8 cellular contexts compared by ENCODE assay signal in the genomic region with DNA sequence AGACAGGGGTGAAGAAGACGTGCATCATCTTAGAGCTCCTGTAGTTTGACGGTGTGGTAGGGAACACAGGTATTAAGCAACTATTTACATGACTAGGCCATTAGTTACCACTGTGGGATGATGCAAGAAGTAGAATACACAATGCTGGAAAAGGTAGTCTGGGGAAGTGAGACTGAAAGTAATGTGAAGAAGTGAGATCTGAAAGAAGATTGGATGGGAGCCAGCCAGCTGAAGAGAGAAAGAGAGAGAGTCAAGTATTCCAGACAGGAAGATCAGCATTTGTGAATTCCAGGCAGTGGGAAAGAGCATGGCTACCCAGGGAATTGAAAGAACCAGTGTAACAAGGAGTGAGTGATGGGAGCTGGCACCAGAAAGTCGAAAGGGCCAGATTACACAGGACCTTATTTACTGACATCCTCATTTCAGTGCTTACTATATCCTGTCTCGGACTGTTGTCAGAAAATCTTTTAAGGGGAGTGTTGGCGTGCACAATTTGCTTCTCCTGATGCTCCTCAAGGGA.
DNase-seq lines count a peak whose midpoint lies in the region; ATAC-seq and TF ChIP-seq lines count a peak whose summit lies in the region.

No MANE protein-coding gene starts in this region.

- H3K4me3 ChIP-seq in fibroblast of pulmonary artery (replicated peaks; ENCODE audit: low read depth, low read length) = peak overlapping the region; percentile 26
- H3K4me3 ChIP-seq in stomach smooth muscle (ENCODE audit: low read length in 2 of 2) = peak overlapping the region; percentile 31 to 58

- peaks cover 19% of the 10 kb centered on the region for H3K4me1 ChIP-seq in stomach smooth muscle (ENCODE audit: control insufficient read depth, insufficient read depth, low read length)

- H3K27me3 ChIP-seq in stomach smooth muscle (ENCODE audit: control insufficient read depth in 1 of 2, insufficient read depth in 2 of 2, low read length in 2 of 2) = no peaks in the 10 kb centered on the region

- DNase-seq in NOMO-1 treated with dmso at 0.1 percent for 144 hours (lab: John Stamatoyannopoulos, UW; ENCODE audit: unreplicated experiment) (peak; percentile 78), fibroblast of pulmonary artery (ENCODE audit: low read depth) (peak; percentile 90), KG1 (lab: John Stamatoyannopoulos, UW) (no peak), DMS79 (lab: John Stamatoyannopoulos, UW) (no peak), NCI-H1694 (lab: John Stamatoyannopoulos, UW) (no peak)

- H3K27ac ChIP-seq in stomach smooth muscle (ENCODE audit: low read length) = no peak overlapping the region

- no peaks in the 10 kb centered on the region for H3K36me3 ChIP-seq in stomach smooth muscle (ENCODE audit: control insufficient read depth in 2 of 2, insufficient read depth in 2 of 2, low read length in 2 of 2)

- H3K9me3 ChIP-seq in stomach smooth muscle (ENCODE audit: control insufficient read depth in 2 of 2, low read length in 2 of 2) = no peaks in the 10 kb centered on the region

- H3K9ac ChIP-seq in stomach smooth muscle (ENCODE audit: low read length in 2 of 2) = peak overlapping the region; percentile 8 to 37

- peak; percentile 59 for ATAC-seq in GM18858 (IDR thresholded peaks at IDR 0.05; ENCODE audit: unreplicated experiment)
- peak; percentile 50 for ATAC-seq in HG02870 (IDR thresholded peaks at IDR 0.05; ENCODE audit: unreplicated experiment)

- TF ChIP-seq CTCF in fibroblast of pulmonary artery (IDR thresholded peaks at IDR 0.05; ENCODE audit: low read length, missing control alignments) = no peak

Comparison
In these comparisons a context has a peak if more than half of its experiments do, and no peak if none do; other contexts are left out.
1. DNase-seq: peak in NOMO-1 treated with dmso at 0.1 percent for 144 hours (single experiment) and fibroblast of pulmonary artery (single experiment); none in KG1 (single experiment), DMS79 (single experiment) and NCI-H1694 (single experiment).